Comparison of ENCODE assay signal across 8 cellular contexts in the genomic region with DNA sequence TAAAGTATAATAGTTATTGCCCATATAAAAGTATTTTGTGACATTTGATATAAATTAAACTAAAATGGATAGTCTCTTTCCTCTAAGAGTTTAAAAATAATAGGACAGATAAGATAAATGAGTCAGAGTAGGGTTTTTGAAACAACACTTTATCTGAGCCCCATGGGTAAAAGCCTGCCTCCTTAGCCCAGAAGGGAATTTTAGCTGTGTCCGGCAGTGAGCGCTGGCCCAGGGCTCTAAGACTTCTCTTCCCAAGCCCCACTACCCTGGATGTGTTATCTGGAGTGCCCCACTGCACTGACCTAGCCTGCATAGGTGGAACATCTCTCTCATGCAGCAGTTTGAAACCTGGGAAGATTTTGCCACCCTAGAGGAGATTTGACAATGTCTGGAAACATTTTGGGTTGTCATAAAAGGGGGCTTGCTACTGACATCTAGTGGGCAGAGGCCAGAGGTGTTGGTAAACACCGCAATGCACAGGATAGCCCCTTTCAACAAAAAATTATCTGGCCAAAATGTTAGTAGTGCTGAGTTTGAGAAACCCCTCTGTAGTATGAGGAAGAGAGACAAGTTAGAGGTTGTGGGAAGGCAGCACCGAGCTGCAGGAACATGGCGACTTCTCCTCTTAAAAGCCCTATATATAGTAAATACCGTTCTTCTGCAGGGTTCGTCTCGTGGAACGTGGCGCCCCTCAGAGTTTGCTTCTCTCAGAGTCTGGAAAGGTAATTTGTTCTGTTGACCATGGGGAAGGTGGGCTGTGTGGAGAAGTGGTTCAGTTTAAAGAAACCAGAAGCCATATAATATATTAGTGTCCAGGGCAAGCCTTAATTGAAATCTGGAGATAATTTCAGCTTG. TPM values are rescaled to one million over a fixed set of nuclear protein-coding genes. Genes with fewer than 3 reads are reported as not detected.
A peak's percentile ranks its signal among the peaks of the same experiment; 100 is the strongest.
DNase-seq lines count a peak whose midpoint lies in the region; ATAC-seq and TF ChIP-seq lines count a peak whose summit lies in the region.

No MANE protein-coding gene starts in this region.

- H3K27ac Mint-ChIP-seq in endodermal cell = no peak overlapping the region

- H4K20me1 ChIP-seq in PC-3 (ENCODE audit: low read length) = no peaks in the 10 kb centered on the region

- H2AFZ ChIP-seq in PC-3 (ENCODE audit: low read length) = no peak overlapping the region

- peaks cover 62% of the 10 kb centered on the region for H3K36me3 Mint-ChIP-seq in endodermal cell (ENCODE audit: low read depth)

- H3K9me2 ChIP-seq in PC-3 (replicated peaks; ENCODE audit: low read length) = no peaks in the 10 kb centered on the region

- 88 to 92% methylated on average over 5 to 10 of the region's 10 CpGs for WGBS in endodermal cell (ENCODE audit: insufficient coverage in 1 of 2, insufficient read length in 1 of 2), 2 experiments
- 74 to 83% (median 83%) methylated on average over 10 of the region's 10 CpGs for WGBS in stomach, 5 donors

- no peaks in the 10 kb centered on the region for H3K79me2 ChIP-seq in PC-3 (ENCODE audit: low read length)

- intact Hi-C loops in PC-3 (cut with micrococcal nuclease) = loop anchor here (10.0 kb wide), 1 partner anchor 230 kb away; a partner anchor contains a TSS
- intact Hi-C loops in stomach (cut with DNase I; ENCODE audit: low total_unique reads) = no loop called here

- BruUV-seq in PC-3 (replicated peaks; lab: Mats Ljungman, UMichigan) = no TSS peak

- POLR2A ChIA-PET in PC-3 (lab: Charles Lee; ENCODE audit: unreplicated experiment) = no interaction called here

- H3K4me2 ChIP-seq in PC-3 (ENCODE audit: low read length) = no peak overlapping the region

- H3K4me1 Mint-ChIP-seq in endodermal cell = no peaks in the 10 kb centered on the region

- H3K27ac ChIP-seq in PC-3 (ENCODE audit: low read length) (no peak overlapping the region), endodermal cell (ENCODE audit: low read depth, low read length) (no peak overlapping the region), stomach (no peak overlapping the region)

- H3K9me3 ChIP-seq in PC-3 (ENCODE audit: low read length) (no peaks in the 10 kb centered on the region), endodermal cell (ENCODE audit: control insufficient read depth, low read length) (no peaks in the 10 kb centered on the region), stomach (no peaks in the 10 kb centered on the region)

- peaks cover 17% of the 10 kb centered on the region for H3K4me1 ChIP-seq in PC-3 (ENCODE audit: insufficient read depth, low read length)
- no peaks in the 10 kb centered on the region for H3K4me1 ChIP-seq in endodermal cell (ENCODE audit: control insufficient read depth, insufficient read depth, low read length)
- no peaks in the 10 kb centered on the region for H3K4me1 ChIP-seq in stomach

- TF ChIP-seq POLR2A in stomach (IDR thresholded peaks at IDR 0.05) = no peak

- CTCF ChIA-PET in PC-3 (lab: Charles Lee) = interaction anchor here (0.5 to 0.6 kb wide), 2 partner anchors 34 to 267 kb away, joined by 5 to 10 read pairs; no protein-coding TSS in a partner anchor

- TF ChIP-seq CTCF in GM12873 (IDR thresholded peaks at IDR 0.05; ENCODE audit: insufficient read depth, low read depth, low read length, missing control alignments) = peak; percentile 76
- TF ChIP-seq CTCF in PC-3 (conservative IDR thresholded peaks at IDR 0.05; ENCODE audit: low read depth, low read length) = peak; percentile 81
- peak; percentile 88 for TF ChIP-seq CTCF in endodermal cell (conservative IDR thresholded peaks at IDR 0.05)
- TF ChIP-seq CTCF in stomach (IDR thresholded peaks at IDR 0.05) = peak in 3 of 7 experiments; percentile 13 to 20 (median 19)

- H3K9ac ChIP-seq in PC-3 (ENCODE audit: low read length) (no peak overlapping the region), endodermal cell (ENCODE audit: extremely low read depth, low read length, poor library complexity, severe bottlenecking) (no peak overlapping the region)

- peak; percentile 12; the same call in 1 of the 2 replicates for ATAC-seq in PC-3
- ATAC-seq in GM18867 (IDR thresholded peaks at IDR 0.05; ENCODE audit: unreplicated experiment) = no peak

- no peaks in the 10 kb centered on the region for H3F3A ChIP-seq in PC-3 (ENCODE audit: low read length, unreplicated experiment)

- H3K4me3 ChIP-seq in PC-3 (ENCODE audit: low read length) = no peak overlapping the region
- no peak overlapping the region for H3K4me3 ChIP-seq in endodermal cell (ENCODE audit: low read length)
- H3K4me3 ChIP-seq in stomach = no peak overlapping the region

- TF ChIP-seq EP300 in stomach (IDR thresholded peaks at IDR 0.05) = no peak

- no peaks in the 10 kb centered on the region for H3K9me3 Mint-ChIP-seq in endodermal cell

- no peaks in the 10 kb centered on the region for H3K27me3 Mint-ChIP-seq in endodermal cell (ENCODE audit: insufficient read depth)

- H3K4me3 Mint-ChIP-seq in endodermal cell = no peak overlapping the region

- no peaks in the 10 kb centered on the region for H3K27me3 ChIP-seq in PC-3 (ENCODE audit: low read length)
- H3K27me3 ChIP-seq in endodermal cell (ENCODE audit: control insufficient read depth, insufficient read depth, low read length, poor library complexity, severe bottlenecking) = no peaks in the 10 kb centered on the region
- no peaks in the 10 kb centered on the region for H3K27me3 ChIP-seq in stomach

- H3K36me3 ChIP-seq in PC-3 (ENCODE audit: low read depth, low read length) = peaks cover 54% of the 10 kb centered on the region
- peaks cover 64% of the 10 kb centered on the region for H3K36me3 ChIP-seq in endodermal cell (ENCODE audit: control insufficient read depth, insufficient read depth, low read length)
- peaks cover 73 to 100% (median 97%) of the 10 kb centered on the region in 4 donors for H3K36me3 ChIP-seq in stomach

- DNase-seq in Ammon's horn (ENCODE audit: low spot score) = peak; percentile 50
- peak; percentile 63 for DNase-seq in PC-3
- peak; percentile 85 for DNase-seq in endodermal cell
- DNase-seq in myocyte (ENCODE audit: low read depth) = peak; percentile 50
- DNase-seq in stomach = no peak
- no peak for DNase-seq in amniotic stem cell (lab: John Stamatoyannopoulos, UW)

RNA-seq across cellular contexts. Expression of a gene that starts 29.3 kb away (rescaled TPM):
- total RNA-seq in PC-3 (2014; rRNA removed) (46.7 and 67.2 TPM in 2 replicates), endodermal cell (10 to 100 TPM; 27.5 to 35.7 TPM), myocyte (19.2 and 27.3 TPM in 2 replicates), stomach (10 to 100 TPM in 4 of 5 donors, under 1 TPM in 1; 0.58 to 42.0 (median 14.7) TPM)
- polyA plus RNA-seq in endodermal cell (2013, experiment 1 of 2) = 27.0 TPM
- 22.4 TPM for polyA plus RNA-seq in endodermal cell (2013, experiment 2 of 2)
- polyA plus RNA-seq in myocyte (2012) = 24.3 TPM
- 10 to 100 TPM in 2 of 3 donors, 1 to 10 TPM in 1; 7.6 to 17.4 (median 13.3) TPM for polyA plus RNA-seq in stomach

Comparison
In these comparisons a context has a peak if more than half of its experiments do, and no peak if none do; other contexts are left out.
1. DNase-seq: peak in Ammon's horn (single experiment), PC-3 (single experiment), endodermal cell (single experiment) and myocyte (single experiment); none in stomach (single experiment) and amniotic stem cell (single experiment).